ENCODE assay signal across 1 cellular context in the genomic region with DNA sequence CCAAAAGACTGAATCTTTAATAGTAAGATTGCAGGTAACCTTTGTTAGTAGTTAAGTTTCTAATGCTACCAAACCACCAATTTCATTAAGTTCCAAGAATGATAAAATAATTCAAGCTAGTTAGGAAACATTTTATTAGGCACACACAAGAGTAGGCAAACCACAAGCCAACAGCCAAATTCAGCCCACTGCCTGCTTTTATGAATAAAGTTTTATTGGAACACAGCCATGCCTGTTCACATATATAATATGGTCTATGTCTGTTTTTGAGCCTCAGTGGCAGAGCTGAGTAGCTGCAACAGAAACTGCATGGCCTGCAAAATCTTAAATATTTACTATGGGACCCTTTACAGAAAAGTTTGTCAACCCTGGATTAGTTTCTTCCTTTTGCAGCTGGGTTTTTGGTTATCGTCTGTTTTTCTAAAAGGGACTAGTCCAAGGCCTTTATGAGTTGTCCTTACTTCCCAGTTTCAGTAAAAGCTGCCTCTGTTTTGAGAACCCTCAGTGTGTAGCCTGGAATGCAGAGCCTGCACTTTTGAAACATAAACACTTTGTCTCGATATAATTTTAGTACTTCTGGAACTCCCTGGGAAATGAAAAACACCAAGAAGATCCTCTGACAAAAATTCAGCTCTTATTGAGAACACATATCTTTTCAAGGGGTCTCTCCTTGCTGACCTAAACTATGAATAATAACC.
TF ChIP-seq lines count a peak whose summit lies in the region.

No MANE protein-coding gene starts in this region.

TF ChIP-seq in HepG2, 621 proteins besides CTCF, POLR2A, EP300 and RAD21:
- TF ChIP-seq ZNF607 (CRISPR knock-in tag; IDR thresholded peaks at IDR 0.05; ENCODE audit: borderline replicate concordance) (no peak), ZBTB40 (IDR thresholded peaks at IDR 0.05) (0 out of 2 replicates have a peak, but pooled peaks have one; percentile 17), ZBTB40 (CRISPR knock-in tag; IDR thresholded peaks at IDR 0.05) (peak; percentile 79; the same call in 1 of the 2 replicates), AGO1 (IDR thresholded peaks at IDR 0.05; ENCODE audit: low read depth, low read length, poor library complexity, severe bottlenecking) (no peak), SALL2 (CRISPR knock-in tag; IDR thresholded peaks at IDR 0.05) (no peak), TBL1XR1 (IDR thresholded peaks at IDR 0.05; ENCODE audit: borderline replicate concordance, low read length, partially characterized antibody) (no peak)
TF ChIP-seq in HepG2: peak in this region for 1.
